Comparison of ENCODE assay signal across 16 cellular contexts in the genomic region with DNA sequence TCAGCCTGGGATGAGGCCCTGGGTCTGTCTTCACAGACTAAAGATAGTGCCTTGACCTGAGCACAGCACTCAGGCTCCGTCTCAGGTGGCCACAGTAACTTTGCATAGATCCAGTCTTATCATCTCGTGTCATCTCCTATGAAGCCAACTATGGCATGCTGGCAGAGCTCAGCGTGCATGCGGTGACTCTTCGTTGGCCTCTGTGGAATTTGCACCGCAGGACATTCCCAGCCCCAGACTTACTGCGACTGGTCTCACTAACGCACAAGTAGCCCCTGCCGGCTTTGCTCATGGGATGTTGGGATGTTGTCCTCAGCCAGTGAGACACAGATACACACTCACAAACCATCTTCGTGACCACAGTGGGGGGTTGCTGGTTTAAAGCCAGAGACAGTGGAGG.
"Had no signal": no experiment of that assay in that cellular context is flagged by ENCODE, and none has a peak within 500 bp of the region (broad histone marks: within the 10 kb centered on the region; RNA-seq: fewer than 3 reads in every experiment).

No MANE protein-coding gene starts in this region.

- H3K27ac Mint-ChIP-seq: activated naive CD8-positive, alpha-beta T cell treated with anti-CD3 and anti-CD28 coated beads, Interleukin-2, amount 10 ng/mL, durations not matched to agents 7 days and 5 days; progenitor cell of endocrine pancreas; T-helper 2 cell treated with Interferon-gamma antibody and Interleukin-4, amounts not matched to agents 5 μg/mL and 100 μg/mL, for 36 hours had no signal

- H3K4me3 Mint-ChIP-seq: activated naive CD8-positive, alpha-beta T cell treated with anti-CD3 and anti-CD28 coated beads, Interleukin-2, amount 10 ng/mL, durations not matched to agents 7 days and 5 days; effector memory CD8-positive, alpha-beta T cell; naive B cell; T-helper 2 cell treated with Interferon-gamma antibody and Interleukin-4, amounts not matched to agents 5 μg/mL and 100 μg/mL, for 36 hours had no signal

- H3K36me3 ChIP-seq: breast epithelium, lower lobe of right lung had no signal

- H3K27me3 ChIP-seq: breast epithelium, spleen had no signal

- H3K9me3 ChIP-seq: breast epithelium, lower lobe of right lung, spleen had no signal

- H3K27ac ChIP-seq: epithelial cell of prostate, lower lobe of right lung, spleen had no signal

- ATAC-seq: effector memory CD8-positive, alpha-beta T cell; lower lobe of right lung had no signal

- H3K4me1 ChIP-seq: breast epithelium had no signal

- DNase-seq: activated CD4-positive, alpha-beta T cell treated with anti-CD3 and anti-CD28 coated beads, Interleukin-2, amount 50 U/mL, for 1 hour; activated CD4-positive, CD25-positive, alpha-beta regulatory T cell; activated CD8-positive, alpha-beta memory T cell treated with anti-CD3 and anti-CD28 coated beads for 24 hours; activated naive CD8-positive, alpha-beta T cell treated with anti-CD3 and anti-CD28 coated beads, Interleukin-2, amount 10 ng/mL, durations not matched to agents 7 days and 5 days; anterior cingulate cortex; dermis blood vessel endothelial cell; effector memory CD8-positive, alpha-beta T cell; foreskin melanocyte; left cardiac atrium; lower lobe of right lung; naive B cell; spleen had no signal

- H3K4me3 ChIP-seq: breast epithelium, lower lobe of right lung, spleen had no signal

- H3K9me3 Mint-ChIP-seq: activated naive CD8-positive, alpha-beta T cell treated with anti-CD3 and anti-CD28 coated beads, Interleukin-2, amount 10 ng/mL, durations not matched to agents 7 days and 5 days; effector memory CD8-positive, alpha-beta T cell; naive B cell; T-helper 2 cell treated with Interferon-gamma antibody and Interleukin-4, amounts not matched to agents 5 μg/mL and 100 μg/mL, for 36 hours had no signal

- H3K27me3 Mint-ChIP-seq: activated naive CD8-positive, alpha-beta T cell treated with anti-CD3 and anti-CD28 coated beads, Interleukin-2, amount 10 ng/mL, durations not matched to agents 7 days and 5 days; effector memory CD8-positive, alpha-beta T cell; naive B cell; progenitor cell of endocrine pancreas had no signal
